ENCODE assay signal across 10 cellular contexts in genomic region chr6:137882225-137882961, GRCh38. TPM values are rescaled to one million over a fixed set of nuclear protein-coding genes. Genes with fewer than 3 reads are reported as not detected.
A peak's percentile ranks its signal among the peaks of the same experiment; 100 is the strongest.
DNase-seq lines count a peak whose midpoint lies in the region; ATAC-seq lines count a peak whose summit lies in the region.
"Had no signal": no experiment of that assay in that cellular context is flagged by ENCODE, and none has a peak within 500 bp of the region (broad histone marks: within the 10 kb centered on the region; RNA-seq: fewer than 3 reads in every experiment).

No MANE protein-coding gene starts in this region.

- H3K9me3 Mint-ChIP-seq in activated naive CD4-positive, alpha-beta T cell treated with anti-CD3 and anti-CD28 coated beads, Interleukin-2, amount 50 U/mL, for 24 hours: no peaks in the 10 kb centered on the region

- peak overlapping the region; percentile 86 for H3K27ac Mint-ChIP-seq in activated naive CD4-positive, alpha-beta T cell treated with anti-CD3 and anti-CD28 coated beads, Interleukin-2, amount 50 U/mL, for 24 hours
- peak overlapping the region; percentile 96 for H3K27ac Mint-ChIP-seq in T-helper 17 cell
- H3K27ac Mint-ChIP-seq: GM23338 had no signal

- H3K27ac ChIP-seq in epithelial cell of prostate: peak overlapping the region; percentile 63

- peaks cover 33% of the 10 kb centered on the region for H3K36me3 Mint-ChIP-seq in activated naive CD4-positive, alpha-beta T cell treated with anti-CD3 and anti-CD28 coated beads, Interleukin-2, amount 50 U/mL, for 24 hours
- H3K36me3 Mint-ChIP-seq in T-helper 17 cell (ENCODE audit: low read depth): peaks cover 12% of the 10 kb centered on the region

- H3K4me3 Mint-ChIP-seq in activated naive CD4-positive, alpha-beta T cell treated with anti-CD3 and anti-CD28 coated beads, Interleukin-2, amount 50 U/mL, for 24 hours: peak overlapping the region; percentile 60
- peak overlapping the region; percentile 84 for H3K4me3 Mint-ChIP-seq in T-helper 17 cell
- H3K4me3 Mint-ChIP-seq: GM23338 had no signal

- no peak for DNase-seq in activated naive CD4-positive, alpha-beta T cell (lab: John Stamatoyannopoulos, UW)
- DNase-seq in T-helper 17 cell: peak in 1 of 3 donors; percentile 41
- DNase-seq in epithelial cell of prostate (ENCODE audit: low read depth, low spot score): no peak
- DNase-seq in kidney glomerular epithelial cell (lab: John Stamatoyannopoulos, UW): no peak
- DNase-seq in DMS153 treated with DMSO at 0.1 percent for 48 hours (lab: John Stamatoyannopoulos, UW; ENCODE audit: unreplicated experiment): no peak
- DNase-seq: BE2C had no signal

- ATAC-seq in T-helper 17 cell (peak; percentile 14), HG03139 (IDR thresholded peaks at IDR 0.05; ENCODE audit: unreplicated experiment) (no peak), HG02642 (IDR thresholded peaks at IDR 0.05; ENCODE audit: poor library complexity, unreplicated experiment) (no peak)
- ATAC-seq: GM23338 had no signal

- peaks cover 82% of the 10 kb centered on the region for H3K4me1 Mint-ChIP-seq in activated naive CD4-positive, alpha-beta T cell treated with anti-CD3 and anti-CD28 coated beads, Interleukin-2, amount 50 U/mL, for 24 hours
- H3K4me1 Mint-ChIP-seq in T-helper 17 cell: peaks cover 60% of the 10 kb centered on the region

- H3K9me3 ChIP-seq in T-helper 17 cell (ENCODE audit: control insufficient read depth, low read length, poor library complexity, severe bottlenecking): no peaks in the 10 kb centered on the region
- H3K9me3 ChIP-seq: BE2C had no signal

- no peaks in the 10 kb centered on the region for H3K27me3 Mint-ChIP-seq in activated naive CD4-positive, alpha-beta T cell treated with anti-CD3 and anti-CD28 coated beads, Interleukin-2, amount 50 U/mL, for 24 hours
- peaks cover 8% of the 10 kb centered on the region for H3K27me3 Mint-ChIP-seq in T-helper 17 cell

RNA-seq across cellular contexts. Expression of gene TNFAIP3, which starts 15.3 kb away (rescaled TPM):
- total RNA-seq in T-helper 17 cell: 1,000 to 10,000 TPM; 4,032 to 4,607 TPM
